Comparison of ENCODE assay signal across 25 cellular contexts in the genomic region with DNA sequence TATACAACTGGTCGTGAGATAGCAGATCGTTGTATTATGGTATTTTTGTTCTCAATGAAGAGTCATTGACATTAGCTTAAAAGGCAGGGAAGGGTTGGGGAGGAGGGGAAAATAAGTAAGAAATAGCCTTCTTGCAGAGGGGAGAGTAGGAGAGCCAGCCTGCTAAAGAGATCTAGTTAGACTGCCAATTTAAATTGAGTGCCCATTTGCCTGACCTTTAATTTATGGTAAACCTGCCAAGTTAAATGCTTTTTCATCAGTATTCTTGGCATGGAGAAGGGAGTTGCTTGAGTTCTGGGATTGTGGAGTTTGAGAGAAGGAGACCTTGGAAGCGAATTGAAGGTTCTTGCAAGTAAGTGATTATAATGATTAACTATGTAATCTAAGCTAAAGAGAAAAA.
DNase-seq lines count a peak whose midpoint lies in the region; ATAC-seq, FAIRE-seq and TF ChIP-seq lines count a peak whose summit lies in the region.
"Had no signal": no experiment of that assay in that cellular context is flagged by ENCODE, and none has a peak within 500 bp of the region (broad histone marks: within the 10 kb centered on the region; RNA-seq: fewer than 3 reads in every experiment).

No MANE protein-coding gene starts in this region.

- H3K27ac ChIP-seq in right lobe of liver (no peak overlapping the region), HepG2 (ENCODE audit: extremely low read length, insufficient read depth, low read length) (no peak overlapping the region)
- H3K27ac ChIP-seq: A549, BLaER1, C4-2B had no signal

- no peaks in the 10 kb centered on the region for H3K36me3 Mint-ChIP-seq in activated T-cell treated with anti-CD3 and anti-CD28 coated beads, Interleukin-2, amount 50 U/mL, for 72 hours (ENCODE audit: insufficient read depth in 2 of 2)
- H3K36me3 Mint-ChIP-seq: CD4-positive, CD25-positive, alpha-beta regulatory T cell had no signal

- TF ChIP-seq POLR2A in right lobe of liver (IDR thresholded peaks at IDR 0.05), result no peak
- no peak for TF ChIP-seq POLR2A in HepG2 (IDR thresholded peaks at IDR 0.05; ENCODE audit: insufficient read depth in 1 of 2, low read depth in 2 of 2, low read length in 2 of 2)

- FAIRE-seq in HepG2 (lab: Jason Lieb, UNC), result no peak
- FAIRE-seq: A549, D721Med, GM12878 had no signal

- H3K9me3 ChIP-seq in right lobe of liver (no peaks in the 10 kb centered on the region), HepG2 (ENCODE audit: low read length) (no peaks in the 10 kb centered on the region)
- H3K9me3 ChIP-seq: A549, BLaER1, Caco-2 had no signal

- TF ChIP-seq CTCF in right lobe of liver (IDR thresholded peaks at IDR 0.05), result no peak
- no peak for TF ChIP-seq CTCF in HepG2 (CRISPR knock-in tag; IDR thresholded peaks at IDR 0.05)

- peaks cover 0 to 22% (median 11%) of the 10 kb centered on the region in 4 donors for H3K4me1 ChIP-seq in right lobe of liver
- no peaks in the 10 kb centered on the region for H3K4me1 ChIP-seq in HepG2 (ENCODE audit: insufficient read depth, low read length)
- H3K4me1 ChIP-seq: A549, Caco-2 had no signal

- no TSS peak for BruUV-seq in HepG2 (replicated peaks; lab: Mats Ljungman, UMichigan)

- no peak overlapping the region for H2AFZ ChIP-seq in HepG2 (ENCODE audit: low read length)
- H2AFZ ChIP-seq: GM23338 had no signal

- H3K4me1 Mint-ChIP-seq in activated T-cell treated with anti-CD3 and anti-CD28 coated beads, Interleukin-2, amount 50 U/mL, for 72 hours (ENCODE audit: low read depth), result peaks cover 23% of the 10 kb centered on the region

- no peak for TF ChIP-seq RAD21 in HepG2 (CRISPR knock-in tag; IDR thresholded peaks at IDR 0.05)

- ATAC-seq in right lobe of liver (peak; percentile 55 to 86 (median 67)), HepG2 (no peak), left lobe of liver (peak; percentile 87), HG03469 (IDR thresholded peaks at IDR 0.05; ENCODE audit: unreplicated experiment) (no peak)
- ATAC-seq in activated T-cell treated with anti-CD3 and anti-CD28 coated beads, Interleukin-2, amount 50 U/mL, for 72 hours (replicated peaks in 1 of 2), result no peak
- ATAC-seq: A549; CD8-positive, alpha-beta T cell; GM12878; GM23338; HCT116 had no signal

- H3K27me3 Mint-ChIP-seq in activated T-cell treated with anti-CD3 and anti-CD28 coated beads, Interleukin-2, amount 50 U/mL, for 72 hours (ENCODE audit: low read depth), result no peaks in the 10 kb centered on the region
- H3K27me3 Mint-ChIP-seq: CD4-positive, CD25-positive, alpha-beta regulatory T cell had no signal

- H4K20me1 ChIP-seq in HepG2 (ENCODE audit: insufficient read depth, low read length), result peaks cover 32% of the 10 kb centered on the region

- DNase-seq in right lobe of liver (no peak), HepG2 (ENCODE audit: low spot score) (no peak), left lobe of liver (ENCODE audit: low spot score) (no peak), pons (ENCODE audit: low spot score) (peak; percentile 10), D341Med (ENCODE audit: low spot score) (no peak)
- DNase-seq in activated T-cell treated with anti-CD3 and anti-CD28 coated beads, Interleukin-2, amount 50 U/mL, for 72 hours, result no peak
- DNase-seq: 8988T; ACHN; AML-193; Caco-2; CD4-positive, CD25-positive, alpha-beta regulatory T cell; CD8-positive, alpha-beta T cell; DMS 273 treated with DMSO at 0.1 percent for 48 hours; DMS79; EL; GDM1; H9 had no signal

- CTCF ChIA-PET in HepG2 (lab: Yijun Ruan, JAX; ENCODE audit: low intra/inter-chr PET ratio, low total read pairs), result no interaction called here

- H3K36me3 ChIP-seq in right lobe of liver, result no peaks in the 10 kb centered on the region
- no peaks in the 10 kb centered on the region for H3K36me3 ChIP-seq in HepG2 (replicated peaks in 1 of 2; ENCODE audit: control insufficient read depth in 1 of 2, insufficient read depth in 2 of 2, low read length in 2 of 2)
- H3K36me3 ChIP-seq: BLaER1 had no signal

- in situ Hi-C loops in HepG2 (cut with HindIII; ENCODE audit: extremely low pct_ligation_motif_present, low pct_unique_long_range_greater_than_20kb), result no loop called here

- POLR2A ChIA-PET in HepG2 (lab: Yijun Ruan, JAX), result interaction anchor here (1.1 kb wide), 1 partner anchor 40 kb away, joined by 3 read pairs; no protein-coding TSS in a partner anchor

- H3K27me3 ChIP-seq in right lobe of liver (no peaks in the 10 kb centered on the region), HepG2 (ENCODE audit: control insufficient read depth in 1 of 2, insufficient read depth in 2 of 2, low read length in 2 of 2) (no peaks in the 10 kb centered on the region; a peak in 1 of 5 replicates)
- H3K27me3 ChIP-seq: BLaER1 had no signal

- no peaks in the 10 kb centered on the region for H3K9me3 Mint-ChIP-seq in activated T-cell treated with anti-CD3 and anti-CD28 coated beads, Interleukin-2, amount 50 U/mL, for 72 hours
- H3K9me3 Mint-ChIP-seq: CD4-positive, CD25-positive, alpha-beta regulatory T cell; CD8-positive, alpha-beta T cell; GM23338; H9 had no signal

- H3K79me2 ChIP-seq in HepG2 (ENCODE audit: insufficient read depth, low read length), result peaks cover 2% of the 10 kb centered on the region

- no peak overlapping the region for H3K9ac ChIP-seq in HepG2 (ENCODE audit: insufficient read depth, low read depth, low read length)
- H3K9ac ChIP-seq: BLaER1 had no signal

- H3K4me3 Mint-ChIP-seq in activated T-cell treated with anti-CD3 and anti-CD28 coated beads, Interleukin-2, amount 50 U/mL, for 72 hours, result no peak overlapping the region
- H3K4me3 Mint-ChIP-seq: CD4-positive, CD25-positive, alpha-beta regulatory T cell; CD8-positive, alpha-beta T cell; GM23338; H9 had no signal

- H3K4me2 ChIP-seq in HepG2 (ENCODE audit: low read depth, low read length), result no peak overlapping the region
- H3K4me2 ChIP-seq: A549, BLaER1, GM23338 had no signal

- WGBS in right lobe of liver (ENCODE audit: insufficient coverage, low coverage, low lambda C conversion rate, missing lambda C conversion rate), result 35% methylated on average over 3 of the region's 3 CpGs
- WGBS in HepG2 (ENCODE audit: low lambda C conversion rate), result 87% methylated on average over 3 of the region's 3 CpGs

- no peak overlapping the region for H3K27ac Mint-ChIP-seq in activated T-cell treated with anti-CD3 and anti-CD28 coated beads, Interleukin-2, amount 50 U/mL, for 72 hours
- H3K27ac Mint-ChIP-seq: CD4-positive, CD25-positive, alpha-beta regulatory T cell; CD8-positive, alpha-beta T cell; GM23338; H9 had no signal

- TF ChIP-seq EP300 in HepG2 (IDR thresholded peaks at IDR 0.05; ENCODE audit: low read depth in 2 of 2, low read length in 2 of 2), result no peak
- TF ChIP-seq EP300 in HepG2 (CRISPR knock-in tag; IDR thresholded peaks at IDR 0.05; ENCODE audit: borderline replicate concordance), result no peak

- intact Hi-C loops in right lobe of liver (cut with DNase I) (no loop called here), HepG2 (cut with micrococcal nuclease; ENCODE audit: unreplicated experiment) (no loop called here)

- H3K4me3 ChIP-seq in right lobe of liver, result no peak overlapping the region
- H3K4me3 ChIP-seq in HepG2 (replicated peaks in 1 of 3; ENCODE audit: insufficient read depth in 1 of 3, low read depth in 2 of 3, low read length in 3 of 3), result no peak overlapping the region
- H3K4me3 ChIP-seq: A549, BLaER1, GM12878, GM23338 had no signal

TF ChIP-seq in HepG2, 621 proteins besides CTCF, POLR2A, EP300 and RAD21 (continues in another document):
- no peak for TF ChIP-seq HNRNPL (IDR thresholded peaks at IDR 0.05; ENCODE audit: low read depth, low read length)
- no peak for TF ChIP-seq ZNF12 (CRISPR knock-in tag; IDR thresholded peaks at IDR 0.05)
- no peak for TF ChIP-seq MAFF (IDR thresholded peaks at IDR 0.05; ENCODE audit: low read depth, low read length)
- no peak for TF ChIP-seq TARDBP (CRISPR knock-in tag; IDR thresholded peaks at IDR 0.05)
- no peak for TF ChIP-seq ZHX1 (CRISPR knock-in tag; IDR thresholded peaks at IDR 0.05; ENCODE audit: low read depth)
- no peak for TF ChIP-seq ZNF839 (CRISPR knock-in tag; IDR thresholded peaks at IDR 0.05; ENCODE audit: borderline replicate concordance)
- TF ChIP-seq MLLT10 (CRISPR knock-in tag; IDR thresholded peaks at IDR 0.05), result no peak
- no peak for TF ChIP-seq ZNF543 (CRISPR knock-in tag; IDR thresholded peaks at IDR 0.05)
- TF ChIP-seq KAT7 (CRISPR knock-in tag; IDR thresholded peaks at IDR 0.05; ENCODE audit: borderline replicate concordance), result no peak
- TF ChIP-seq, protein P1, sequence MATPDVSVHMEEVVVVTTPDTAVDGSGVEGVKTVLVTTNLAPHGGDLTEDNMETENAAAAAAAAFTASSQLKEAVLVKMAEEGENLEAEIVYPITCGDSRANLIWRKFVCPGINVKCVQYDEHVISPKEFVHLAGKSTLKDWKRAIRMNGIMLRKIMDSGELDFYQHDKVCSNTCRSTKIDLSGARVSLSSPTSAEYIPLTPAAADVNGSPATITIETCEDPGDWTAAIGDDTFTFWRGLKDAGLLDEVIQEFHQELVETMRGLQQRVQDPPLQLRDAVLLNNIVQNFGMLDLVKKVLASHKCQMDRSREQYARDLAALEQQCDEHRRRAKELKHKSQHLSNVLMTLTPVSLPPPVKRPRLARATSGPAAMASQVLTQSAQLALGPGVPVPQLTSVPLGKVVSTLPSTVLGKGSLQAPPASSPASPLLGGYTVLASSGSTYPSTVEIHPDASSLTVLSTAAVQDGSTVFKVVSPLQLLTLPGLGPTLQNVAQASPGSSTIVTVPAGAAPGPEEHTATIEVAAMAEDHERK (CRISPR knock-in tag; IDR thresholded peaks at IDR 0.05; ENCODE audit: low read depth), result no peak

Comparison
In these comparisons a context has a peak if more than half of its experiments do, and no peak if none do; other contexts are left out.
1. ATAC-seq: peak in right lobe of liver (4 of 4) and left lobe of liver (single experiment); none in HepG2 (single experiment), HG03469 (single experiment) and activated T-cell treated with anti-CD3 and anti-CD28 coated beads, Interleukin-2, amount 50 U/mL, for 72 hours (0 of 2).